8 cellular contexts compared by ENCODE assay signal in the genomic region with DNA sequence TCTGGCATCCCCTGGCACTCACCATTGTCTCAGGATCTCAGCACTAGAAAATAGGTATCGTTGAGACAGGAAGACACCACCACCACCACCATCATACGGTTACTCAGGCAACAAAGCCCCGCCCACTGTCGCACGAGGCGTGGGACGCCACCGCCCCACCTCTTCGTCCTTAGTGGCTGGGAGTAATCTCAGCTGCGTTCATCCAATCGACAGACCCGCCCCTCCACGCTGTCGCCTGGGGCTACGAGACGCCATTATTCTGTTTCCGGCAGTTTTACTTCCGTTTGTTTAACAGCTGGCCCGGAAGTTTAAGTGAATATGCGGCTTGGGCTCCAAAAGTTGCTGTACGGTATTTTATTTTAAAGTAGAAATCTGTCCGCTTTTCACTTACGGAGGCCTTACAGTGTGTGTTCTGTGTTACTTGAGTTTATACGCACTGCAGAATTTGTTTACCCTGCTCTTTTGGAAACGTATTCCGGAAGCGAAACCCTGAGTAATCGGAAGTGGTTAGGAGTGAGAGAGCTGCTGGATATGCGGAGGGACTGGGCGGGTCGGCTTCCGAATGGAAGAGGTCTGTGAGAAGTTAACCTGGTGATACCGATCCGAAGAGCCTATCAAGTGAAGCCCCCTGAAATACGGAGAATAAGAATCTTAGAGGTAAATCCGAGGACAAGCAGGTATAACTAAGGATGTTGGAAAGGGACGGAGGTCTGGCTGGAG. TPM values are rescaled to one million over a fixed set of nuclear protein-coding genes. Genes with fewer than 3 reads are reported as not detected.
DNase-seq lines count a peak whose midpoint lies in the region; ATAC-seq and TF ChIP-seq lines count a peak whose summit lies in the region.

A gene with protein sequence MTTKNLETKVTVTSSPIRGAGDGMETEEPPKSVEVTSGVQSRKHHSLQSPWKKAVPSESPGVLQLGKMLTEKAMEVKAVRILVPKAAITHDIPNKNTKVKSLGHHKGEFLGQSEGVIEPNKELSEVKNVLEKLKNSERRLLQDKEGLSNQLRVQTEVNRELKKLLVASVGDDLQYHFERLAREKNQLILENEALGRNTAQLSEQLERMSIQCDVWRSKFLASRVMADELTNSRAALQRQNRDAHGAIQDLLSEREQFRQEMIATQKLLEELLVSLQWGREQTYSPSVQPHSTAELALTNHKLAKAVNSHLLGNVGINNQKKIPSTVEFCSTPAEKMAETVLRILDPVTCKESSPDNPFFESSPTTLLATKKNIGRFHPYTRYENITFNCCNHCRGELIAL (plus strand): TSS at position 510 of the 720 bp plus-strand sequence. CDS start 1,328 bp downstream, outside the sequence.
A gene with protein sequence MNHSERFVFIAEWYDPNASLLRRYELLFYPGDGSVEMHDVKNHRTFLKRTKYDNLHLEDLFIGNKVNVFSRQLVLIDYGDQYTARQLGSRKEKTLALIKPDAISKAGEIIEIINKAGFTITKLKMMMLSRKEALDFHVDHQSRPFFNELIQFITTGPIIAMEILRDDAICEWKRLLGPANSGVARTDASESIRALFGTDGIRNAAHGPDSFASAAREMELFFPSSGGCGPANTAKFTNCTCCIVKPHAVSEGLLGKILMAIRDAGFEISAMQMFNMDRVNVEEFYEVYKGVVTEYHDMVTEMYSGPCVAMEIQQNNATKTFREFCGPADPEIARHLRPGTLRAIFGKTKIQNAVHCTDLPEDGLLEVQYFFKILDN (minus strand): TSS at position 112 of the 720 bp plus-strand sequence. CDS start 87 bp downstream, at position 25.

- CTCF ChIA-PET in PC-3 (lab: Charles Lee), result interaction anchor here (0.5 to 0.7 kb wide), 2 partner anchors 344 to 535 kb away, joined by 3 to 4 read pairs; no protein-coding TSS in a partner anchor

- intact Hi-C loops in PC-3 (cut with micrococcal nuclease), result loop anchor here (5.0 kb wide), 5 partner anchors 119 to 741 kb away; a partner anchor contains a TSS

- peak within 1 kb of the TSS; percentile 87 for H3K27ac ChIP-seq in PC-3 (ENCODE audit: low read length)

- peaks cover 45% of the 10 kb centered on the region for H3K4me1 ChIP-seq in PC-3 (ENCODE audit: insufficient read depth, low read length)
- H3K4me1 ChIP-seq in mucosa of stomach (ENCODE audit: control insufficient read depth, insufficient read depth, low read length), result no peaks in the 10 kb centered on the region

- no peak for TF ChIP-seq CTCF in PC-3 (conservative IDR thresholded peaks at IDR 0.05; ENCODE audit: low read depth, low read length)

- H3K9me3 ChIP-seq in PC-3 (ENCODE audit: low read length) (peaks cover 4% of the 10 kb centered on the region), mucosa of stomach (ENCODE audit: control insufficient read depth, low read length) (no peaks in the 10 kb centered on the region)

- H3K4me2 ChIP-seq in PC-3 (ENCODE audit: low read length), result peak within 1 kb of the TSS; percentile 88

- H3K4me3 ChIP-seq in Jurkat, Clone E6-1 (ENCODE audit: low read length), result peak within 1 kb of the TSS; percentile 59
- H3K4me3 ChIP-seq in PC-3 (ENCODE audit: low read length), result peak within 1 kb of the TSS; percentile 92
- H3K4me3 ChIP-seq in mucosa of stomach (ENCODE audit: low read length), result peak within 1 kb of the TSS; percentile 20

- no TSS peak for BruUV-seq in PC-3 (replicated peaks; lab: Mats Ljungman, UMichigan)

- H3K36me3 ChIP-seq in PC-3 (ENCODE audit: low read depth, low read length) (peaks cover 30% of the 10 kb centered on the region), mucosa of stomach (ENCODE audit: control insufficient read depth, insufficient read depth, low read length) (no peaks in the 10 kb centered on the region)

- no peaks in the 10 kb centered on the region for H3K9me2 ChIP-seq in PC-3 (replicated peaks; ENCODE audit: low read length)

- H3K27me3 ChIP-seq in PC-3 (ENCODE audit: low read length) (no peaks in the 10 kb centered on the region), mucosa of stomach (ENCODE audit: control insufficient read depth, insufficient read depth, low read length) (no peaks in the 10 kb centered on the region)

- POLR2A ChIA-PET in PC-3 (lab: Charles Lee; ENCODE audit: unreplicated experiment), result interaction anchor here (0.6 to 0.7 kb wide), 5 partner anchors 76 to 1418 kb away, joined by 3 to 5 read pairs (median 4); no protein-coding TSS in a partner anchor

- H3K9ac ChIP-seq in PC-3 (ENCODE audit: low read length) (peak within 1 kb of the TSS; percentile 84), mucosa of stomach (ENCODE audit: low read length) (peak within 1 kb of the TSS; percentile 79)

- peak within 1 kb of the TSS; percentile 79 for H2AFZ ChIP-seq in PC-3 (ENCODE audit: low read length)

- no peaks in the 10 kb centered on the region for H4K20me1 ChIP-seq in PC-3 (ENCODE audit: low read length)

- H3F3A ChIP-seq in PC-3 (ENCODE audit: low read length, unreplicated experiment), result peaks cover 19% of the 10 kb centered on the region

- peaks cover 71% of the 10 kb centered on the region for H3K79me2 ChIP-seq in PC-3 (ENCODE audit: low read length)

- ATAC-seq in GM21619 (IDR thresholded peaks at IDR 0.05; ENCODE audit: unreplicated experiment), result peak; percentile 95
- peak; percentile 90 for ATAC-seq in PC-3
- peak; percentile 99 for ATAC-seq in esophagus mucosa

- peak; percentile 95 for DNase-seq in DMS114 treated with DMSO at 0.1 percent for 48 hours (lab: John Stamatoyannopoulos, UW; ENCODE audit: unreplicated experiment)
- peak; percentile 98 for DNase-seq in Jurkat, Clone E6-1 (ENCODE audit: low read depth, low spot score)
- peak; percentile 100 for DNase-seq in PC-3
- peak; percentile 97 for DNase-seq in activated T-cell treated with anti-CD3 and anti-CD28 coated beads for 48 hours (ENCODE audit: low read depth)
- peak; percentile 95 to 97 for DNase-seq in stimulated activated CD8-positive, alpha-beta memory T cell treated with anti-CD3 and anti-CD28 coated beads, Interleukin-7, amount 100 ng/mL, for 1 hour (ENCODE audit: low read depth in 2 of 2)

RNA-seq across cellular contexts. Expression of the first gene that starts in this region (rescaled TPM):
- 19.5 TPM for polyA plus RNA-seq in Jurkat, Clone E6-1 (2012; ENCODE audit: insufficient read depth, insufficient read length)
- total RNA-seq in PC-3 (2014; rRNA removed), result 30.6 and 37.4 TPM in 2 replicates
- total RNA-seq in esophagus mucosa, result 28.9 TPM

RNA-seq across cellular contexts. Expression of the second gene that starts in this region (rescaled TPM):
- polyA plus RNA-seq in Jurkat, Clone E6-1 (2012; ENCODE audit: insufficient read depth, insufficient read length), result 34.4 TPM
- total RNA-seq in PC-3 (2014; rRNA removed), result 18.6 and 18.9 TPM in 2 replicates
- 13.5 TPM for total RNA-seq in esophagus mucosa

Comparison
In these comparisons a context has a peak if more than half of its experiments do, and no peak if none do; other contexts are left out.
1. Peak in every context shown above with its lines: DNase-seq, ATAC-seq, H3K4me3 ChIP-seq and H3K27ac ChIP-seq.
2. H3K4me3 ChIP-seq: peak in every context shown above with its lines; median percentile 92 in PC-3; 59 in Jurkat, Clone E6-1; 20 in mucosa of stomach.